Comparison of ENCODE assay signal across 17 cellular contexts in genomic region chr21:43619856-43620255, GRCh38. TPM values are rescaled to one million over a fixed set of nuclear protein-coding genes. Genes with fewer than 3 reads are reported as not detected.
A peak's percentile ranks its signal among the peaks of the same experiment; 100 is the strongest.
DNase-seq lines count a peak whose midpoint lies in the region; ATAC-seq, FAIRE-seq and TF ChIP-seq lines count a peak whose summit lies in the region.
"Had no signal": no experiment of that assay in that cellular context is flagged by ENCODE, and none has a peak within 500 bp of the region (broad histone marks: within the 10 kb centered on the region; RNA-seq: fewer than 3 reads in every experiment).

No MANE protein-coding gene starts in this region.

- FAIRE-seq in H1 (lab: Jason Lieb, UNC) = no peak
- FAIRE-seq: frontal cortex had no signal

- H3K27me3 ChIP-seq in H1 (replicated peaks in 1 of 4; ENCODE audit: control insufficient read depth in 3 of 4, extremely low read depth in 1 of 4, insufficient read depth in 3 of 4, low read length in 3 of 4) = no peaks in the 10 kb centered on the region

- no peaks in the 10 kb centered on the region for H3K79me1 ChIP-seq in H1 (ENCODE audit: low read depth, low read length)

- peaks cover 0 to 3% of the 10 kb centered on the region in 2 experiments; a peak in 3 of 4 replicates for H3K9me3 ChIP-seq in H1 (ENCODE audit: insufficient read depth in 2 of 2, low read depth in 1 of 2, low read length in 1 of 2)

- H3K4me1 Mint-ChIP-seq in neural crest cell = no peaks in the 10 kb centered on the region
- H3K4me1 Mint-ChIP-seq: CD4-positive, alpha-beta memory T cell; stimulated activated memory B cell treated with anti-CD40 and anti-IgM and Interleukin-4, amounts not matched to agents 10 μg/mL and 1 μg/mL and 100 μg/mL, for 72 hours had no signal

- H3K4ac ChIP-seq in H1 (replicated peaks; ENCODE audit: insufficient read length, low read depth, low read length) = no peak overlapping the region

- H4K20me1 ChIP-seq in H1 (replicated peaks in 1 of 2; ENCODE audit: control insufficient read depth in 1 of 2, insufficient read depth in 2 of 2, low read length in 2 of 2) = no peaks in the 10 kb centered on the region

- H3K4me2 ChIP-seq in H1 (ENCODE audit: insufficient read depth in 1 of 2, low read depth in 2 of 2, low read length in 2 of 2) = no peak overlapping the region

- H3K4me3 Mint-ChIP-seq in neural crest cell = no peak overlapping the region
- H3K4me3 Mint-ChIP-seq: activated CD4-positive, alpha-beta memory T cell treated with anti-CD3 and anti-CD28 coated beads for 36 hours; CD4-positive, alpha-beta memory T cell; HFFc6; naive thymus-derived CD8-positive, alpha-beta T cell; stimulated activated memory B cell treated with anti-CD40 and anti-IgM and Interleukin-4, amounts not matched to agents 10 μg/mL and 1 μg/mL and 100 μg/mL, for 72 hours; T-helper 2 cell treated with Interferon-gamma antibody and Interleukin-4, amounts not matched to agents 5 μg/mL and 100 μg/mL, for 36 hours had no signal

- H2AK5ac ChIP-seq in H1 (ENCODE audit: low read depth, low read length) = no peak overlapping the region

- no peak overlapping the region for H3K23ac ChIP-seq in H1 (ENCODE audit: insufficient read length)

- DNase-seq in ELF-1 (ENCODE audit: low read depth, low spot score) (peak; percentile 21), NCI-H226 (peak; percentile 22), H1 (ENCODE audit: low read depth in 1 of 2, low spot score in 2 of 2) (no peak), neural crest cell (ENCODE audit: low read depth, low spot score) (no peak), hypothalamus (lab: John Stamatoyannopoulos, UW) (no peak), medulla oblongata (ENCODE audit: extremely low spot score) (no peak)
- DNase-seq: activated CD4-positive, alpha-beta memory T cell treated with anti-CD3 and anti-CD28 coated beads for 36 hours; amygdala; CD4-positive, alpha-beta memory T cell; HFFc6; islet precursor cell; naive thymus-derived CD8-positive, alpha-beta T cell; stimulated activated CD4-positive, alpha-beta T cell treated with anti-CD3 and anti-CD28 coated beads, Interleukin-4, amount 100 ng/mL, for 4 hours had no signal

- no peak overlapping the region for H4K91ac ChIP-seq in H1 (replicated peaks; ENCODE audit: insufficient read length, low read length)

- H3K56ac ChIP-seq in H1 (replicated peaks; ENCODE audit: insufficient read length, low read depth, low read length) = no peak overlapping the region

- no peaks in the 10 kb centered on the region for H3K27me3 Mint-ChIP-seq in neural crest cell (ENCODE audit: low read depth)
- H3K27me3 Mint-ChIP-seq: activated CD4-positive, alpha-beta memory T cell treated with anti-CD3 and anti-CD28 coated beads for 36 hours had no signal

- no peak overlapping the region for H2BK15ac ChIP-seq in H1 (ENCODE audit: low read length)

- no peak overlapping the region for H2AFZ ChIP-seq in H1 (ENCODE audit: low read length)

- peaks cover 5% of the 10 kb centered on the region for H3K36me3 Mint-ChIP-seq in neural crest cell (ENCODE audit: low read depth)

- POLR2A ChIA-PET in H1 (lab: Charles Lee; ENCODE audit: partially characterized antibody) = no interaction called here

- no peaks in the 10 kb centered on the region; the same call in 1 of the 2 replicates for H3K23me2 ChIP-seq in H1 (ENCODE audit: low read depth, low read length)

- TF ChIP-seq RAD21 in H1 (IDR thresholded peaks at IDR 0.05 in 1 of 2, conservative IDR thresholded peaks at IDR 0.05 in 1 of 2; ENCODE audit: low read depth in 2 of 2, low read length in 2 of 2) = peak; percentile 68 to 70

- H3K36me3 ChIP-seq in H1 (ENCODE audit: control insufficient read depth in 2 of 4, insufficient read depth in 4 of 4, low read length in 3 of 4) = no peaks in the 10 kb centered on the region

- no peak for TF ChIP-seq POLR2A in H1 (IDR thresholded peaks at IDR 0.05; ENCODE audit: control extremely low read depth in 1 of 2, low read depth in 2 of 2, low read length in 2 of 2)

- H3K9me3 Mint-ChIP-seq in neural crest cell = peaks cover 5% of the 10 kb centered on the region

- no peak overlapping the region for H2BK5ac ChIP-seq in H1 (ENCODE audit: low read depth, low read length)

- H2BK120ac ChIP-seq in H1 (replicated peaks; ENCODE audit: low read depth, low read length) = no peak overlapping the region

- no peak overlapping the region for H3K4me3 ChIP-seq in H1 (ENCODE audit: extremely low read depth in 1 of 4, insufficient read depth in 2 of 4, low read depth in 3 of 4, low read length in 4 of 4)

- 87% methylated on average over 4 of the region's 4 CpGs; no CpG with 5 or more reads in 1 of the 2 experiments for WGBS in H1 (ENCODE audit: extremely low coverage in 1 of 2, insufficient coverage in 1 of 2, insufficient read length in 1 of 2, insufficient replicate concordance in 2 of 2, low coverage in 1 of 2, low lambda C conversion rate in 2 of 2, missing lambda C conversion rate in 1 of 2), 2 experiments

- no peak overlapping the region for H4K5ac ChIP-seq in H1 (ENCODE audit: insufficient read length, low read depth, low read length)

- no peak overlapping the region for H2BK20ac ChIP-seq in H1 (ENCODE audit: low read length)

- TF ChIP-seq CTCF in H1 (IDR thresholded peaks at IDR 0.05; ENCODE audit: control extremely low read depth in 1 of 3, insufficient read depth in 1 of 3, low read depth in 1 of 3, low read length in 3 of 3) (peak in 2 of 3 experiments; percentile 19 to 24; a peak in 2 of 4 replicates), neural crest cell (conservative IDR thresholded peaks at IDR 0.05) (peak; percentile 37)

- no peak for TF ChIP-seq EP300 in H1 (IDR thresholded peaks at IDR 0.05; ENCODE audit: borderline replicate concordance in 1 of 2, low read depth in 2 of 2, low read length in 2 of 2)

- H3K18ac ChIP-seq in H1 (ENCODE audit: extremely low read depth, low read length) = no peak overlapping the region

- H2BK12ac ChIP-seq in H1 (ENCODE audit: low read depth, low read length) = no peak overlapping the region

- ATAC-seq in GM18520 (IDR thresholded peaks at IDR 0.05; ENCODE audit: unreplicated experiment) = no peak
- ATAC-seq: naive thymus-derived CD8-positive, alpha-beta T cell; stimulated activated memory B cell treated with anti-CD40 and anti-IgM and Interleukin-4, amounts not matched to agents 10 μg/mL and 1 μg/mL and 100 μg/mL, for 72 hours had no signal

- no peaks in the 10 kb centered on the region for H3K79me2 ChIP-seq in H1 (ENCODE audit: control insufficient read depth in 1 of 2, insufficient read depth in 2 of 2, low read length in 2 of 2)

- H4K8ac ChIP-seq in H1 (ENCODE audit: extremely low read depth, insufficient read depth, low read length) = no peak overlapping the region

- CTCF ChIA-PET in H1 (lab: Charles Lee; ENCODE audit: partially characterized antibody) = interaction anchor here (0.9 to 1.3 kb wide), 4 partner anchors 9 to 262 kb away, joined by 3 to 6 read pairs (median 4); no protein-coding TSS in a partner anchor

- H3K4me1 ChIP-seq in H1 (replicated peaks in 1 of 4; ENCODE audit: control insufficient read depth in 3 of 4, insufficient read depth in 4 of 4, low read length in 3 of 4) = no peaks in the 10 kb centered on the region

- no peak overlapping the region for H3K27ac ChIP-seq in H1 (ENCODE audit: low read depth, low read length)

- H3K9ac ChIP-seq in H1 (replicated peaks in 1 of 4; ENCODE audit: extremely low read depth in 1 of 4, low read depth in 3 of 4, low read length in 3 of 4) = no peak overlapping the region

- H3K27ac Mint-ChIP-seq in neural crest cell (ENCODE audit: unreplicated experiment) = no peak overlapping the region
- H3K27ac Mint-ChIP-seq: activated CD4-positive, alpha-beta memory T cell treated with anti-CD3 and anti-CD28 coated beads for 36 hours; CD4-positive, alpha-beta memory T cell; HFFc6; naive thymus-derived CD8-positive, alpha-beta T cell; stimulated activated memory B cell treated with anti-CD40 and anti-IgM and Interleukin-4, amounts not matched to agents 10 μg/mL and 1 μg/mL and 100 μg/mL, for 72 hours; T-helper 2 cell treated with Interferon-gamma antibody and Interleukin-4, amounts not matched to agents 5 μg/mL and 100 μg/mL, for 36 hours had no signal

- no peak overlapping the region for H3K14ac ChIP-seq in H1 (ENCODE audit: insufficient read length)

TF ChIP-seq in H1, 55 proteins besides CTCF, POLR2A, EP300 and RAD21:
- no peak for TF ChIP-seq TAF1 (IDR thresholded peaks at IDR 0.05; ENCODE audit: low read depth, low read length)
- no peak for TF ChIP-seq KDM1A (IDR thresholded peaks at IDR 0.05; ENCODE audit: borderline replicate concordance, low read length)
- TF ChIP-seq POU5F1 (IDR thresholded peaks at IDR 0.05; ENCODE audit: low read depth, low read length) = no peak
- TF ChIP-seq CHD1 (IDR thresholded peaks at IDR 0.05; ENCODE audit: low read depth, low read length) = no peak
- TF ChIP-seq SP2 (IDR thresholded peaks at IDR 0.05; ENCODE audit: low read length) = no peak

RNA-seq across cellular contexts. Expression of gene HSF2BP, which starts 39.4 kb away (rescaled TPM):
- total RNA-seq in H1 (2021; fragmentation: NEBNext Ultra II Directional; extraction: Animal tissue kit (Norgen Biotek cat#: 25700)) = 0.71 and 0.93 TPM in 2 replicates
- 0.51 and 0.52 TPM in 2 replicates for polyA plus RNA-seq in H1 (2011; rRNA removed)
- 0.83 TPM for polyA plus RNA-seq in H1 (2011; cell fraction: cytosol; rRNA removed)
- polyA plus RNA-seq in H1 (2011; cell fraction: nucleus; rRNA removed) = 0.76 TPM
- 0.50 to 0.85 TPM (median 0.63 TPM) in 4 replicates for polyA plus RNA-seq in H1 (2012, experiment 1 of 2)
- 0.30 TPM for polyA plus RNA-seq in H1 (2012, experiment 2 of 2)
- 0.43 TPM for polyA plus RNA-seq in H1 (2013, experiment 1 of 2)
- polyA plus RNA-seq in H1 (2013, experiment 2 of 2) = 0.46 TPM
- 0.68 and 1.1 TPM in 2 replicates for polyA minus RNA-seq in H1 (2011; rRNA and poly(A)+ RNA removed)
- polyA minus RNA-seq in H1 (2011; cell fraction: cytosol; rRNA and poly(A)+ RNA removed) = 1.2 TPM
- 2.4 TPM for polyA minus RNA-seq in H1 (2011; cell fraction: nucleus; rRNA and poly(A)+ RNA removed)
- 2.3 and 2.5 TPM in 2 replicates for total RNA-seq in neural crest cell

RNA-seq across cellular contexts. Expression of gene RRP1B, which starts 39.5 kb away (rescaled TPM):
- 96.7 and 97.3 TPM in 2 replicates for total RNA-seq in H1 (2021; fragmentation: NEBNext Ultra II Directional; extraction: Animal tissue kit (Norgen Biotek cat#: 25700))
- polyA plus RNA-seq in H1 (2011; rRNA removed) = 25.8 and 27.0 TPM in 2 replicates
- polyA plus RNA-seq in H1 (2011; cell fraction: cytosol; rRNA removed) = 26.8 TPM
- polyA plus RNA-seq in H1 (2011; cell fraction: nucleus; rRNA removed) = 33.9 TPM
- 43.2 to 52.8 TPM (median 48.2 TPM) in 4 replicates for polyA plus RNA-seq in H1 (2012, experiment 1 of 2)
- polyA plus RNA-seq in H1 (2012, experiment 2 of 2) = 12.0 TPM
- polyA plus RNA-seq in H1 (2013, experiment 1 of 2) = 49.1 TPM
- polyA plus RNA-seq in H1 (2013, experiment 2 of 2) = 49.5 TPM
- 42.4 and 47.6 TPM in 2 replicates for polyA minus RNA-seq in H1 (2011; rRNA and poly(A)+ RNA removed)
- polyA minus RNA-seq in H1 (2011; cell fraction: cytosol; rRNA and poly(A)+ RNA removed) = 38.3 TPM
- polyA minus RNA-seq in H1 (2011; cell fraction: nucleus; rRNA and poly(A)+ RNA removed) = 28.8 TPM
- total RNA-seq in neural crest cell = 68.8 and 70.4 TPM in 2 replicates

Comparison
In these comparisons a context has a peak if more than half of its experiments do, and no peak if none do; other contexts are left out.
1. DNase-seq: peak in ELF-1 (single experiment) and NCI-H226 (single experiment); none in H1 (0 of 2), neural crest cell (single experiment), hypothalamus (0 of 51) and medulla oblongata (single experiment).